In genomic region chr21:41950941-41951408, GRCh38 we compare ENCODE assay signal across 20 cellular contexts. TPM values are rescaled to one million over a fixed set of nuclear protein-coding genes. Genes with fewer than 3 reads are reported as not detected.
A peak's percentile ranks its signal among the peaks of the same experiment; 100 is the strongest.
DNase-seq lines count a peak whose midpoint lies in the region; ATAC-seq and TF ChIP-seq lines count a peak whose summit lies in the region.
"Had no signal": no experiment of that assay in that cellular context is flagged by ENCODE, and none has a peak within 500 bp of the region (broad histone marks: within the 10 kb centered on the region; RNA-seq: fewer than 3 reads in every experiment).

No MANE protein-coding gene starts in this region.

- in situ Hi-C loops in brain microvascular endothelial cell (cut with HindIII; ENCODE audit: low pct_ligation_motif_present, low sequenced_read_pairs), result no loop called here

- H3K36me3 Mint-ChIP-seq in T-cell, result no peaks in the 10 kb centered on the region
- H3K36me3 Mint-ChIP-seq: CD8-positive, alpha-beta memory T cell; IgD-negative memory B cell had no signal

- POLR2A ChIA-PET in SK-N-SH (lab: Yijun Ruan, JAX) (no interaction called here), T-cell (lab: Charles Lee) (no interaction called here)

- H3K4me1 Mint-ChIP-seq in T-cell, result peaks cover 10 to 16% (median 11%) of the 10 kb centered on the region in 3 donors
- H3K4me1 Mint-ChIP-seq: central memory CD8-positive, alpha-beta T cell had no signal

- no peaks in the 10 kb centered on the region for H3K9me3 ChIP-seq in HUES48 (ENCODE audit: control insufficient read depth, insufficient read depth, low read length)
- no peaks in the 10 kb centered on the region for H3K9me3 ChIP-seq in iPS-18a (ENCODE audit: control insufficient read depth, low read depth, low read length)
- no peaks in the 10 kb centered on the region for H3K9me3 ChIP-seq in SK-N-SH
- H3K9me3 ChIP-seq: MG63, transverse colon had no signal

- peaks cover 8 to 29% of the 10 kb centered on the region in 2 donors for H3K27me3 Mint-ChIP-seq in T-cell

- H2AFZ ChIP-seq in SK-N-SH (ENCODE audit: low read depth), result no peak overlapping the region

- H3K79me2 ChIP-seq in SK-N-SH (ENCODE audit: insufficient read depth), result peaks cover 59% of the 10 kb centered on the region

- H3F3A ChIP-seq in SK-N-SH (replicated peaks; ENCODE audit: insufficient read depth), result peaks cover 4% of the 10 kb centered on the region

- TF ChIP-seq EP300 in SK-N-SH (IDR thresholded peaks at IDR 0.05; ENCODE audit: borderline replicate concordance in 1 of 2, low read depth in 1 of 2, low read length in 1 of 2), result no peak

- H3K9ac ChIP-seq in HUES48 (ENCODE audit: low read depth, low read length) (no peak overlapping the region), iPS-18a (ENCODE audit: low read length) (no peak overlapping the region), SK-N-SH (no peak overlapping the region)

- 0 out of 2 replicates have a peak, but pooled peaks cover 8% of the 10 kb centered on the region for H4K20me1 ChIP-seq in SK-N-SH (ENCODE audit: insufficient read depth)

- intact Hi-C loops in posterior vena cava (cut with DNase I), result no loop called here

- no peaks in the 10 kb centered on the region for H3K9me3 Mint-ChIP-seq in T-cell
- H3K9me3 Mint-ChIP-seq: CD8-positive, alpha-beta memory T cell; central memory CD8-positive, alpha-beta T cell; effector memory CD8-positive, alpha-beta T cell had no signal

- H3K4me3 ChIP-seq in HUES48 (ENCODE audit: low read depth, low read length) (peak overlapping the region; percentile 21), iPS-18a (ENCODE audit: low read length) (peak overlapping the region; percentile 11), SK-N-SH (ENCODE audit: low read depth in 2 of 2, low read length in 1 of 2) (no peak overlapping the region), brain microvascular endothelial cell (ENCODE audit: low read depth, low read length) (no peak overlapping the region)
- H3K4me3 ChIP-seq: lung, MG63, transverse colon had no signal

- TF ChIP-seq CTCF in SK-N-SH (IDR thresholded peaks at IDR 0.05), result no peak
- no peak for TF ChIP-seq CTCF in brain microvascular endothelial cell (IDR thresholded peaks at IDR 0.05; ENCODE audit: low read depth, low read length, missing control alignments)

- DNase-seq in RKO (ENCODE audit: low spot score) (peak; percentile 40), posterior vena cava (ENCODE audit: low spot score) (peak; percentile 52), HuH-7.5 (ENCODE audit: low spot score) (no peak), SK-N-SH (no peak), T-cell (no peak), brain microvascular endothelial cell (no peak)
- DNase-seq: activated CD4-positive, alpha-beta T cell treated with anti-CD3 and anti-CD28 coated beads, Interleukin-2, amount 50 U/mL, for 1 hour; activated CD8-positive, alpha-beta memory T cell treated with anti-CD3 and anti-CD28 coated beads, Interleukin-2, amount 50 U/mL, for 48 hours; activated effector memory CD4-positive, alpha-beta T cell treated with anti-CD3 and anti-CD28 coated beads, Interleukin-2, amount 50 U/mL, for 16 hours; CD8-positive, alpha-beta memory T cell; effector memory CD8-positive, alpha-beta T cell; MG63; NCI-H146; stimulated activated naive CD8-positive, alpha-beta T cell treated with anti-CD3 and anti-CD28 coated beads, Interleukin-15, Interleukin-2, amounts not matched to agents 100 U/mL and 50 U/mL, for 24 hours; transverse colon had no signal

- no peak overlapping the region for H3K27ac ChIP-seq in HUES48 (ENCODE audit: low read depth, low read length)
- no peak overlapping the region for H3K27ac ChIP-seq in iPS-18a (ENCODE audit: low read length)
- H3K27ac ChIP-seq in SK-N-SH (ENCODE audit: low read depth in 2 of 2, low read length in 1 of 2), result no peak overlapping the region
- no peak overlapping the region for H3K27ac ChIP-seq in brain microvascular endothelial cell
- H3K27ac ChIP-seq: transverse colon had no signal

- CTCF ChIA-PET in SK-N-SH (lab: Yijun Ruan, JAX), result no interaction called here
- CTCF ChIA-PET in T-cell (lab: Charles Lee), result no interaction called here

- peaks cover 21% of the 10 kb centered on the region for H3K27me3 ChIP-seq in HUES48 (ENCODE audit: control insufficient read depth, insufficient read depth, low read length)
- peaks cover 21% of the 10 kb centered on the region for H3K27me3 ChIP-seq in iPS-18a (ENCODE audit: control insufficient read depth, insufficient read depth, low read length)
- no peaks in the 10 kb centered on the region for H3K27me3 ChIP-seq in SK-N-SH (ENCODE audit: insufficient read depth)
- H3K27me3 ChIP-seq in brain microvascular endothelial cell (replicated peaks), result no peaks in the 10 kb centered on the region
- H3K27me3 ChIP-seq: MG63, transverse colon had no signal

- H3K4me1 ChIP-seq in HUES48 (ENCODE audit: control insufficient read depth, insufficient read depth, low read length) (peaks cover 33% of the 10 kb centered on the region), iPS-18a (ENCODE audit: control insufficient read depth, low read depth, low read length) (peaks cover 21% of the 10 kb centered on the region), SK-N-SH (ENCODE audit: control insufficient read depth in 1 of 2, insufficient read depth in 2 of 2, low read depth in 1 of 2, low read length in 1 of 2) (peaks cover 18 to 24% of the 10 kb centered on the region in 2 experiments; a peak in 3 of 4 replicates)

- 94% methylated on average over 5 of the region's 15 CpGs for WGBS in SK-N-SH (ENCODE audit: low lambda C conversion rate)

- H3K27ac Mint-ChIP-seq in T-cell, result no peak overlapping the region
- H3K27ac Mint-ChIP-seq: CD8-positive, alpha-beta memory T cell; effector memory CD8-positive, alpha-beta T cell had no signal

- no peak overlapping the region for H3K4me2 ChIP-seq in SK-N-SH

- no peaks in the 10 kb centered on the region for H3K9me2 ChIP-seq in SK-N-SH

- TF ChIP-seq RAD21 in SK-N-SH (IDR thresholded peaks at IDR 0.05; ENCODE audit: low read length), result no peak

- H3K4me3 Mint-ChIP-seq in T-cell, result no peak overlapping the region
- H3K4me3 Mint-ChIP-seq: central memory CD8-positive, alpha-beta T cell; effector memory CD8-positive, alpha-beta T cell had no signal

- no peaks in the 10 kb centered on the region for H3K36me3 ChIP-seq in HUES48 (ENCODE audit: control insufficient read depth, insufficient read depth, low read length)
- no peaks in the 10 kb centered on the region for H3K36me3 ChIP-seq in iPS-18a (ENCODE audit: control insufficient read depth, low read depth, low read length)
- H3K36me3 ChIP-seq in SK-N-SH (replicated peaks in 1 of 2; ENCODE audit: control insufficient read depth in 1 of 2, insufficient read depth in 2 of 2, low read length in 1 of 2), result no peaks in the 10 kb centered on the region
- no peaks in the 10 kb centered on the region for H3K36me3 ChIP-seq in brain microvascular endothelial cell (replicated peaks)
- H3K36me3 ChIP-seq: transverse colon had no signal

- no peak for ATAC-seq in T-cell (replicated peaks in 1 of 4)
- ATAC-seq: effector memory CD8-positive, alpha-beta T cell; stimulated activated naive CD8-positive, alpha-beta T cell treated with anti-CD3 and anti-CD28 coated beads, Interleukin-15, Interleukin-2, amounts not matched to agents 100 U/mL and 50 U/mL, for 24 hours had no signal

TF ChIP-seq in SK-N-SH, 30 proteins besides CTCF, POLR2A, EP300 and RAD21:
- TF ChIP-seq TAF1 (IDR thresholded peaks at IDR 0.05; ENCODE audit: borderline replicate concordance, low read depth, low read length) (no peak), POLR2AphosphoS5 (IDR thresholded peaks at IDR 0.05; ENCODE audit: low read depth, low read length) (no peak), GATA2 (CRISPR knock-in tag; IDR thresholded peaks at IDR 0.05) (no peak), TEAD4 (IDR thresholded peaks at IDR 0.05; ENCODE audit: borderline replicate concordance, insufficient read depth) (no peak), ELF1 (IDR thresholded peaks at IDR 0.05) (no peak), USF1 (IDR thresholded peaks at IDR 0.05; ENCODE audit: borderline replicate concordance, low read depth) (no peak), ZBTB33 (IDR thresholded peaks at IDR 0.05; ENCODE audit: borderline replicate concordance, low read depth) (no peak), SIN3A (IDR thresholded peaks at IDR 0.05; ENCODE audit: borderline replicate concordance, low read depth, low read length) (no peak), RFX5 (IDR thresholded peaks at IDR 0.05; ENCODE audit: low read length) (no peak)

RNA-seq across cellular contexts. Expression of gene C2CD2, which starts 2.8 kb away (rescaled TPM):
- total RNA-seq in posterior vena cava, result 10 to 100 TPM; 28.0 to 43.1 TPM
- 9.7 and 15.0 TPM in 2 replicates for polyA plus RNA-seq in SK-N-SH (2012; rRNA removed)
- polyA plus RNA-seq in SK-N-SH (2012; cell fraction: cytosol; rRNA removed), result 7.0 and 9.8 TPM in 2 replicates
- 24.0 and 28.3 TPM in 2 replicates for polyA plus RNA-seq in SK-N-SH (2012; cell fraction: nucleus; rRNA removed)
- total RNA-seq in T-cell, result 10 to 100 TPM in 1 of 5 donors, 1 to 10 TPM in 4; 7.7 to 15.0 (median 9.5) TPM

RNA-seq across cellular contexts. Expression of gene ZBTB21, which starts 59.2 kb away (rescaled TPM):
- total RNA-seq in posterior vena cava (10 to 100 TPM; 12.6 to 25.6 TPM), T-cell (100 to 1,000 TPM in 2 of 5 donors, 10 to 100 TPM in 3; 17.6 to 119 (median 25.9) TPM)
- polyA plus RNA-seq in SK-N-SH (2012; rRNA removed), result 2.9 and 3.8 TPM in 2 replicates
- polyA plus RNA-seq in SK-N-SH (2012; cell fraction: cytosol; rRNA removed), result 2.7 and 3.8 TPM in 2 replicates
- polyA plus RNA-seq in SK-N-SH (2012; cell fraction: nucleus; rRNA removed), result 8.0 and 11.4 TPM in 2 replicates

Comparison
In these comparisons a context has a peak if more than half of its experiments do, and no peak if none do; other contexts are left out.
1. H3K4me3 ChIP-seq: peak in HUES48 (single experiment) and iPS-18a (single experiment); none in SK-N-SH (0 of 2) and brain microvascular endothelial cell (single experiment).
2. DNase-seq: peak in RKO (single experiment) and posterior vena cava (single experiment); none in HuH-7.5 (single experiment), SK-N-SH (single experiment), T-cell (0 of 34) and brain microvascular endothelial cell (single experiment).